ENCODE assay signal across 1 cellular context in genomic region chr1:224881762-224882211, GRCh38.
TF ChIP-seq lines count a peak whose summit lies in the region.

No MANE protein-coding gene starts in this region.

TF ChIP-seq in H1, 55 proteins besides CTCF, POLR2A, EP300 and RAD21 (continued from another document):
- TF ChIP-seq CHD7 (IDR thresholded peaks at IDR 0.05; ENCODE audit: insufficient replicate concordance, low read length): no peak
- no peak for TF ChIP-seq YY1 (IDR thresholded peaks at IDR 0.05; ENCODE audit: low read depth, low read length)
- TF ChIP-seq SAP30 (IDR thresholded peaks at IDR 0.05; ENCODE audit: insufficient read depth, insufficient replicate concordance, low read length): no peak
- TF ChIP-seq POLR2AphosphoS5 (IDR thresholded peaks at IDR 0.05; ENCODE audit: low read depth, low read length): no peak
- no peak for TF ChIP-seq ATF3 (IDR thresholded peaks at IDR 0.05; ENCODE audit: insufficient read depth, low read depth, low read length)
- no peak for TF ChIP-seq MAFK (IDR thresholded peaks at IDR 0.05; ENCODE audit: low read depth, low read length)
- TF ChIP-seq SIN3A (conservative IDR thresholded peaks at IDR 0.05 in 1 of 2, IDR thresholded peaks at IDR 0.05 in 1 of 2; ENCODE audit: low read depth in 1 of 2, low read length in 2 of 2): no peak
- no peak for TF ChIP-seq TEAD4 (IDR thresholded peaks at IDR 0.05; ENCODE audit: low read depth, low read length)
- TF ChIP-seq TAF1 (IDR thresholded peaks at IDR 0.05; ENCODE audit: low read depth, low read length): no peak
- TF ChIP-seq ATF2 (IDR thresholded peaks at IDR 0.05; ENCODE audit: low read length): no peak
- no peak for TF ChIP-seq SP4 (IDR thresholded peaks at IDR 0.05; ENCODE audit: low read length)
- TF ChIP-seq NRF1 (IDR thresholded peaks at IDR 0.05; ENCODE audit: low read depth, low read length): no peak
- TF ChIP-seq CBX5 (IDR thresholded peaks at IDR 0.05; ENCODE audit: low read depth, low read length): no peak
- no peak for TF ChIP-seq HDAC2 (IDR thresholded peaks at IDR 0.05; ENCODE audit: borderline replicate concordance in 1 of 2, low read depth in 2 of 2, low read length in 2 of 2)
